Comparison of ENCODE assay signal across 1 cellular context in the genomic region with DNA sequence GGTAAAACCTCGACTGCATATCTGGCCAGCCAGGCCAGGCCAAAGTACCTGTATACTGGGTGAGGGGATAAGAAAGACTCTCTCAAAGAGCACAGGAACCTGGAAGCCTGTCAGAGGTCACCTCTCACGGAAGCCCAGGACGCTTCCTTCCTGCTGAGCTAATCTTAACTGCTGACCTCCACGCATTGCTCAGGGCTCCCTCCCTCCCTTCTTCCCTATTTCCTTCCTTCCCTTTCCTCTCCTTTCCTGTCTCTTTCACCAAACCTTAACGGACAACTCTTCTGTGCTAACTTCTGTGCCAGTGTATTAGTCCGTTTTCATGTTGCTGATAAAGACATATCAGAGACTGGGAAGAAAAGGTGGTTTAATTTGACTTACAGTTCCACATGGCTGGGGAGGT.
TF ChIP-seq lines count a peak whose summit lies in the region.

No MANE protein-coding gene starts in this region.

TF ChIP-seq in H1, 55 proteins besides CTCF, POLR2A, EP300 and RAD21:
- TF ChIP-seq E2F6 (IDR thresholded peaks at IDR 0.05) (no peak), RNF2 (IDR thresholded peaks at IDR 0.05; ENCODE audit: borderline replicate concordance, low read depth, low read length, missing control alignments, poor library complexity, severe bottlenecking) (no peak)
- TF ChIP-seq, protein P1, sequence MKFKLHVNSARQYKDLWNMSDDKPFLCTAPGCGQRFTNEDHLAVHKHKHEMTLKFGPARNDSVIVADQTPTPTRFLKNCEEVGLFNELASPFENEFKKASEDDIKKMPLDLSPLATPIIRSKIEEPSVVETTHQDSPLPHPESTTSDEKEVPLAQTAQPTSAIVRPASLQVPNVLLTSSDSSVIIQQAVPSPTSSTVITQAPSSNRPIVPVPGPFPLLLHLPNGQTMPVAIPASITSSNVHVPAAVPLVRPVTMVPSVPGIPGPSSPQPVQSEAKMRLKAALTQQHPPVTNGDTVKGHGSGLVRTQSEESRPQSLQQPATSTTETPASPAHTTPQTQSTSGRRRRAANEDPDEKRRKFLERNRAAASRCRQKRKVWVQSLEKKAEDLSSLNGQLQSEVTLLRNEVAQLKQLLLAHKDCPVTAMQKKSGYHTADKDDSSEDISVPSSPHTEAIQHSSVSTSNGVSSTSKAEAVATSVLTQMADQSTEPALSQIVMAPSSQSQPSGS (IDR thresholded peaks at IDR 0.05; ENCODE audit: low read length): no peak
TF ChIP-seq in H1: peak in this region for 0.
